8 cellular contexts compared by ENCODE assay signal in the genomic region with DNA sequence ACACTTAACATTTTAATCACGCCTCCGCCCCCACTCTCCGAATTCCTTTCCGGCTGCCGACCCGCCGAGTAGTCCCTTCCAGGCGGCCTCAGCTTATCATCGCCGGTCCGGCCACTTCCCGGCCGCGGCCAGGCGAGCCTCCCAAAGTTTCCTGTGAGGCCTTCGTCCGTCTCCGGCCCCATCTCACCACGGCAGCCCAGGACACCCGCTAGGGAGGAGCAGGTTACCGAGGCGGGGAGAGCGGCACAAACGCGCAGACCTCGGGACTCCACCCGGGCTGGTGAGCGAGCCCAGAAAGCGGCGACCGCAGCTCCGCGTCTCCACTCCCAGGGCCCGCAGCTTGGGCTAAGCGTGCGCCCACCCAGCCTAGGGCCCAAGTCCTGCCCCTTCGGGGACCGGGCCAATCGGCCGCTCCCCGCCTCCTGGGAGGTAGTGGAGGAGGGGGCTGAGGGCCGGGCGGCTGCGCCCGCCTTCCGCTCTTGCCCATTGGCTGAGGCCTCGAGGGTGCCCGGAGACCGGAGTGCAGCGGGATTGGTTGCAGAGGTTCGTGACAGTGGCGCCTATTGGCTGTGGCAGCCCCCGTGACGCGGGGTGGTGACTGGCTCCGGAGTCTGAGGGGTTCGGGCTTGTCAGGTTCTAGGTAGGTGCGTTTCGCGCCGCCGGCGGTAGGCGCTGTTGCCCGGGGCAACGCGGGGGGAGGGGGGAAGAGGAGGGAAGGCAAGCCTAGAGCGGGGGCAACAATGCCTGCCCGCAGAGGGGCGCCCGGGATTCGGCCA. TPM values are rescaled to one million over a fixed set of nuclear protein-coding genes. Genes with fewer than 3 reads are reported as not detected.
DNase-seq lines count a peak whose midpoint lies in the region; ATAC-seq and TF ChIP-seq lines count a peak whose summit lies in the region.

No MANE protein-coding gene starts in this region.

- no peaks in the 10 kb centered on the region for H3K9me3 ChIP-seq in smooth muscle cell (replicated peaks; ENCODE audit: low read depth)

- H3K4me1 ChIP-seq in smooth muscle cell (ENCODE audit: low read depth): peaks cover 14% of the 10 kb centered on the region

- peak overlapping the region; percentile 92 for H3K4me2 ChIP-seq in smooth muscle cell

- H2AFZ ChIP-seq in smooth muscle cell (ENCODE audit: low read depth): peak overlapping the region; percentile 79

- under 1% methylated on average over 57 of the region's 72 CpGs for WGBS in smooth muscle cell (ENCODE audit: low lambda C conversion rate)

- H3K36me3 ChIP-seq in smooth muscle cell (ENCODE audit: low read depth): no peaks in the 10 kb centered on the region

- peak; percentile 98 for ATAC-seq in GM18867 (IDR thresholded peaks at IDR 0.05; ENCODE audit: unreplicated experiment)
- ATAC-seq in HG03103 (IDR thresholded peaks at IDR 0.05; ENCODE audit: low read depth, unreplicated experiment): peak; percentile 90

- TF ChIP-seq CTCF in AG04449 (IDR thresholded peaks at IDR 0.05; ENCODE audit: insufficient read depth, low read length, missing control alignments) (peak; percentile 13), WI38 (IDR thresholded peaks at IDR 0.05; ENCODE audit: low read depth, low read length) (no peak), cardiac fibroblast (IDR thresholded peaks at IDR 0.05; ENCODE audit: low read depth, low read length) (no peak), smooth muscle cell (IDR thresholded peaks at IDR 0.05; ENCODE audit: borderline replicate concordance, insufficient read depth, poor library complexity, severe bottlenecking) (no peak)

- no peaks in the 10 kb centered on the region for H4K20me1 ChIP-seq in smooth muscle cell (ENCODE audit: low read depth)

- POLR2A ChIA-PET in AG04449 (lab: Yijun Ruan, JAX): interaction anchor here (0.6 to 1.2 kb wide), 5 partner anchors 21 to 662 kb away, joined by 3 to 10 read pairs (median 3); no protein-coding TSS in a partner anchor

- H3F3A ChIP-seq in smooth muscle cell (ENCODE audit: low read depth): no peaks in the 10 kb centered on the region

- CTCF ChIA-PET in AG04449 (lab: Yijun Ruan, JAX): no interaction called here

- peak overlapping the region; percentile 97 for H3K9ac ChIP-seq in smooth muscle cell (ENCODE audit: low read depth)

- peaks cover 43% of the 10 kb centered on the region for H3K79me2 ChIP-seq in smooth muscle cell (ENCODE audit: low read depth)

- peak overlapping the region; percentile 97 for H3K27ac ChIP-seq in smooth muscle cell (ENCODE audit: low read depth)

- H3K27me3 ChIP-seq in smooth muscle cell (ENCODE audit: low read depth): no peaks in the 10 kb centered on the region

- peak; percentile 95 for DNase-seq in AG04449 (ENCODE audit: low read depth, low spot score)
- peak; percentile 84 for DNase-seq in NCI-H2171 (lab: John Stamatoyannopoulos, UW)
- peak; percentile 99 to 100 for DNase-seq in cardiac fibroblast (ENCODE audit: low read depth in 2 of 2)
- peak; percentile 96 for DNase-seq in iPS-NIHi7 (ENCODE audit: extremely low spot score)
- DNase-seq in smooth muscle cell (lab: John Stamatoyannopoulos, UW; ENCODE audit: unreplicated experiment): peak; percentile 92

- peak overlapping the region; percentile 77 for H3K4me3 ChIP-seq in AG04449 (ENCODE audit: low read depth, low read length)
- peak overlapping the region; percentile 87 for H3K4me3 ChIP-seq in WI38 (ENCODE audit: low read depth, low read length)
- peak overlapping the region; percentile 83 for H3K4me3 ChIP-seq in cardiac fibroblast (replicated peaks in 1 of 2; ENCODE audit: low read depth in 2 of 2, low read length in 2 of 2)
- peak overlapping the region; percentile 73 for H3K4me3 ChIP-seq in smooth muscle cell

RNA-seq across cellular contexts. Expression of a gene that starts 0.8 kb away (rescaled TPM):
- total RNA-seq in smooth muscle cell: 16.4 and 26.4 TPM in 2 replicates
- 15.2 and 15.6 TPM in 2 replicates for polyA plus RNA-seq in smooth muscle cell

Comparison
In these comparisons a context has a peak if more than half of its experiments do, and no peak if none do; other contexts are left out.
1. Peak in every context shown above with its lines: DNase-seq, ATAC-seq, H3K4me3 ChIP-seq and H3K27ac ChIP-seq.